8 cellular contexts compared by ENCODE assay signal in genomic region chr18:46173393-46174316, GRCh38.
DNase-seq lines count a peak whose midpoint lies in the region; ATAC-seq and TF ChIP-seq lines count a peak whose summit lies in the region.

No MANE protein-coding gene starts in this region.

- no peaks in the 10 kb centered on the region for H3K9me3 Mint-ChIP-seq in activated naive CD8-positive, alpha-beta T cell (ENCODE audit: low read depth)
- H3K9me3 Mint-ChIP-seq in osteocyte (ENCODE audit: unreplicated experiment): no peaks in the 10 kb centered on the region

- H3K4me1 Mint-ChIP-seq in activated naive CD8-positive, alpha-beta T cell (ENCODE audit: low read depth): peaks cover 44% of the 10 kb centered on the region
- peaks cover 38% of the 10 kb centered on the region for H3K4me1 Mint-ChIP-seq in osteocyte (ENCODE audit: unreplicated experiment)

- peak overlapping the region; percentile 79 for H3K9ac ChIP-seq in SK-N-SH

- intact Hi-C loops in head of caudate nucleus (cut with DNase I): loop anchor here (10.0 kb wide), 2 partner anchors 69 to 481 kb away; partner anchors contain the start of genes HAUS1 and LOXHD1

- H3K4me1 ChIP-seq in SK-N-SH (ENCODE audit: control insufficient read depth in 1 of 2, insufficient read depth in 2 of 2, low read depth in 1 of 2, low read length in 1 of 2) (peaks cover 7 to 14% of the 10 kb centered on the region in 2 experiments; a peak in 2 of 4 replicates), thymus (ENCODE audit: control insufficient read depth, insufficient read depth, low read length) (peaks cover 5% of the 10 kb centered on the region)

- peak overlapping the region; percentile 97 for H3K4me3 Mint-ChIP-seq in activated naive CD8-positive, alpha-beta T cell
- peak overlapping the region; percentile 95 for H3K4me3 Mint-ChIP-seq in osteocyte (ENCODE audit: unreplicated experiment)

- H3K27me3 Mint-ChIP-seq in activated naive CD8-positive, alpha-beta T cell: no peaks in the 10 kb centered on the region
- no peaks in the 10 kb centered on the region for H3K27me3 Mint-ChIP-seq in osteocyte (ENCODE audit: unreplicated experiment)

- no peaks in the 10 kb centered on the region for H3K9me3 ChIP-seq in SK-N-SH
- no peaks in the 10 kb centered on the region for H3K9me3 ChIP-seq in thymus (ENCODE audit: control insufficient read depth)

- peak; percentile 82 for ATAC-seq in HG02623 (IDR thresholded peaks at IDR 0.05; ENCODE audit: unreplicated experiment)

- CTCF ChIA-PET in SK-N-SH (lab: Yijun Ruan, JAX): interaction anchor here (0.6 to 4.2 kb wide), 89 partner anchors 9 to 977 kb away, joined by 3 to 155 read pairs (median 4); partner anchors contain the start of genes ATP5F1A, HDHD2, KATNAL2 and LOXHD1

- peak; percentile 77 for TF ChIP-seq RAD21 in SK-N-SH (IDR thresholded peaks at IDR 0.05; ENCODE audit: low read length)

- H3K4me3 ChIP-seq in GM12865 (ENCODE audit: low read depth, low read length) (peak overlapping the region; percentile 99), SK-N-SH (ENCODE audit: low read depth in 2 of 2, low read length in 1 of 2) (peak overlapping the region; percentile 77 to 98), thymus (ENCODE audit: low read length) (peak overlapping the region; percentile 76)

- no peaks in the 10 kb centered on the region for H3K9me2 ChIP-seq in SK-N-SH

- H3K27me3 ChIP-seq in SK-N-SH (ENCODE audit: insufficient read depth) (no peaks in the 10 kb centered on the region), thymus (ENCODE audit: control insufficient read depth, insufficient read depth) (no peaks in the 10 kb centered on the region)

- WGBS in SK-N-SH (ENCODE audit: low lambda C conversion rate): 1% methylated on average over 40 of the region's 90 CpGs
- WGBS in thymus: under 1% methylated on average over 90 of the region's 90 CpGs

- H3K36me3 ChIP-seq in SK-N-SH (replicated peaks in 1 of 2; ENCODE audit: control insufficient read depth in 1 of 2, insufficient read depth in 2 of 2, low read length in 1 of 2) (no peaks in the 10 kb centered on the region), thymus (ENCODE audit: control insufficient read depth, insufficient read depth) (no peaks in the 10 kb centered on the region)

- H4K20me1 ChIP-seq in SK-N-SH (ENCODE audit: insufficient read depth): peaks cover 35% of the 10 kb centered on the region

- peak; percentile 22 to 43; a peak in 2 of 4 replicates for TF ChIP-seq EP300 in SK-N-SH (IDR thresholded peaks at IDR 0.05; ENCODE audit: borderline replicate concordance in 1 of 2, low read depth in 1 of 2, low read length in 1 of 2)

- H3K27ac ChIP-seq in SK-N-SH (ENCODE audit: low read depth in 2 of 2, low read length in 1 of 2) (peak overlapping the region; percentile 85 to 92), thymus (ENCODE audit: low read depth) (peak overlapping the region; percentile 95)

- peak overlapping the region; percentile 99 for H3K27ac Mint-ChIP-seq in activated naive CD8-positive, alpha-beta T cell
- peak overlapping the region; percentile 96 for H3K27ac Mint-ChIP-seq in osteocyte (ENCODE audit: unreplicated experiment)

- peaks cover 48% of the 10 kb centered on the region for H3K79me2 ChIP-seq in SK-N-SH (ENCODE audit: insufficient read depth)

- H3F3A ChIP-seq in SK-N-SH (replicated peaks; ENCODE audit: insufficient read depth): peaks cover 17% of the 10 kb centered on the region

- DNase-seq in GM12865 (ENCODE audit: low read depth) (peak; percentile 96), NCI-H1092 (lab: John Stamatoyannopoulos, UW) (peak; percentile 97), SK-N-SH (peak; percentile 95), head of caudate nucleus (peak; percentile 83 to 97 (median 94)), osteocyte (ENCODE audit: extremely low spot score, unreplicated experiment) (peak; percentile 96)

- peak overlapping the region; percentile 99 for H2AFZ ChIP-seq in SK-N-SH (ENCODE audit: low read depth)

- TF ChIP-seq CTCF in GM12865 (IDR thresholded peaks at IDR 0.05; ENCODE audit: insufficient read depth, low read depth, low read length, missing control alignments) (peak; percentile 93), SK-N-SH (IDR thresholded peaks at IDR 0.05) (peak; percentile 91), osteocyte (IDR thresholded peaks at IDR 0.05) (peak; percentile 76)

- POLR2A ChIA-PET in SK-N-SH (lab: Yijun Ruan, JAX): interaction anchor here (0.6 to 1.5 kb wide), 6 partner anchors 8 to 484 kb away, joined by 3 to 7 read pairs (median 4); no protein-coding TSS in a partner anchor

- peak overlapping the region; percentile 98 for H3K4me2 ChIP-seq in SK-N-SH

- peaks cover 4% of the 10 kb centered on the region for H3K36me3 Mint-ChIP-seq in activated naive CD8-positive, alpha-beta T cell
- H3K36me3 Mint-ChIP-seq in osteocyte (ENCODE audit: unreplicated experiment): no peaks in the 10 kb centered on the region

TF ChIP-seq in SK-N-SH, 30 proteins besides CTCF, POLR2A, EP300 and RAD21 (continues in another document):
- no peak for TF ChIP-seq EZH2phosphoT487 (IDR thresholded peaks at IDR 0.05; ENCODE audit: borderline replicate concordance, low read depth)
- peak; percentile 84 for TF ChIP-seq SIN3A (IDR thresholded peaks at IDR 0.05; ENCODE audit: borderline replicate concordance, low read depth, low read length)
- peak; percentile 25; the same call in 1 of the 2 replicates for TF ChIP-seq RXRA (IDR thresholded peaks at IDR 0.05; ENCODE audit: borderline replicate concordance, low read depth)
- no peak; the same call in 1 of the 2 replicates for TF ChIP-seq FOXJ3 (CRISPR knock-in tag; IDR thresholded peaks at IDR 0.05)
- TF ChIP-seq POLR2AphosphoS5 (IDR thresholded peaks at IDR 0.05; ENCODE audit: low read depth, low read length): peak; percentile 69
- TF ChIP-seq NFIC (IDR thresholded peaks at IDR 0.05; ENCODE audit: borderline replicate concordance): 0 out of 2 replicates have a peak, but pooled peaks have one; percentile 30
- TF ChIP-seq NRF1 (IDR thresholded peaks at IDR 0.05; ENCODE audit: low read depth, low read length): peak; percentile 51
- TF ChIP-seq REST (IDR thresholded peaks at IDR 0.05; ENCODE audit: low read depth, low read length): no peak; the same call in 1 of the 2 replicates
- peak; percentile 34; the same call in 1 of the 2 replicates for TF ChIP-seq ZBTB33 (IDR thresholded peaks at IDR 0.05; ENCODE audit: borderline replicate concordance, low read depth)
- no peak for TF ChIP-seq RFX5 (IDR thresholded peaks at IDR 0.05; ENCODE audit: low read length)
- peak; percentile 79 for TF ChIP-seq MXI1 (IDR thresholded peaks at IDR 0.05; ENCODE audit: low read depth, low read length)
- peak; percentile 86 for TF ChIP-seq TAF1 (IDR thresholded peaks at IDR 0.05; ENCODE audit: borderline replicate concordance, low read depth, low read length)
- TF ChIP-seq, protein P1, sequence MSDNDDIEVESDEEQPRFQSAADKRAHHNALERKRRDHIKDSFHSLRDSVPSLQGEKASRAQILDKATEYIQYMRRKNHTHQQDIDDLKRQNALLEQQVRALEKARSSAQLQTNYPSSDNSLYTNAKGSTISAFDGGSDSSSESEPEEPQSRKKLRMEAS (IDR thresholded peaks at IDR 0.05; ENCODE audit: low read depth): peak; percentile 86
- TF ChIP-seq GABPA (IDR thresholded peaks at IDR 0.05; ENCODE audit: low read depth): peak; percentile 89
- peak; percentile 85 for TF ChIP-seq SMC3 (IDR thresholded peaks at IDR 0.05; ENCODE audit: low read depth, low read length)

Comparison
In these comparisons a context has a peak if more than half of its experiments do, and no peak if none do; other contexts are left out.
1. Peak in every context shown above with its lines: DNase-seq, ATAC-seq, H3K4me3 ChIP-seq and H3K27ac ChIP-seq.